In genomic region chr14:69484444-69485113, GRCh38 we compare ENCODE assay signal across 1 cellular context.
A peak's percentile ranks its signal among the peaks of the same experiment; 100 is the strongest.
TF ChIP-seq lines count a peak whose summit lies in the region.

Gene PLEKHD1, plus strand, starts transcription at chr14:69484728. Its CDS starts 238 bp downstream, at chr14:69484966.

TF ChIP-seq in WTC11, 78 proteins besides CTCF, POLR2A, EP300 and RAD21 (continued from another document and continues in another):
- TF ChIP-seq ZNF532 (CRISPR knock-in tag; IDR thresholded peaks at IDR 0.05; ENCODE audit: borderline replicate concordance) = no peak
- TF ChIP-seq E2F4 (CRISPR knock-in tag; IDR thresholded peaks at IDR 0.05; ENCODE audit: borderline replicate concordance, low read depth) = no peak
- TF ChIP-seq, protein P1, sequence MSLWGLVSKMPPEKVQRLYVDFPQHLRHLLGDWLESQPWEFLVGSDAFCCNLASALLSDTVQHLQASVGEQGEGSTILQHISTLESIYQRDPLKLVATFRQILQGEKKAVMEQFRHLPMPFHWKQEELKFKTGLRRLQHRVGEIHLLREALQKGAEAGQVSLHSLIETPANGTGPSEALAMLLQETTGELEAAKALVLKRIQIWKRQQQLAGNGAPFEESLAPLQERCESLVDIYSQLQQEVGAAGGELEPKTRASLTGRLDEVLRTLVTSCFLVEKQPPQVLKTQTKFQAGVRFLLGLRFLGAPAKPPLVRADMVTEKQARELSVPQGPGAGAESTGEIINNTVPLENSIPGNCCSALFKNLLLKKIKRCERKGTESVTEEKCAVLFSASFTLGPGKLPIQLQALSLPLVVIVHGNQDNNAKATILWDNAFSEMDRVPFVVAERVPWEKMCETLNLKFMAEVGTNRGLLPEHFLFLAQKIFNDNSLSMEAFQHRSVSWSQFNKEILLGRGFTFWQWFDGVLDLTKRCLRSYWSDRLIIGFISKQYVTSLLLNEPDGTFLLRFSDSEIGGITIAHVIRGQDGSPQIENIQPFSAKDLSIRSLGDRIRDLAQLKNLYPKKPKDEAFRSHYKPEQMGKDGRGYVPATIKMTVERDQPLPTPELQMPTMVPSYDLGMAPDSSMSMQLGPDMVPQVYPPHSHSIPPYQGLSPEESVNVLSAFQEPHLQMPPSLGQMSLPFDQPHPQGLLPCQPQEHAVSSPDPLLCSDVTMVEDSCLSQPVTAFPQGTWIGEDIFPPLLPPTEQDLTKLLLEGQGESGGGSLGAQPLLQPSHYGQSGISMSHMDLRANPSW (CRISPR knock-in tag; conservative IDR thresholded peaks at IDR 0.05; ENCODE audit: low read depth) = no peak
- TF ChIP-seq FOXJ3 (CRISPR knock-in tag; IDR thresholded peaks at IDR 0.05; ENCODE audit: borderline replicate concordance) = no peak
- no peak for TF ChIP-seq RORB (CRISPR knock-in tag; IDR thresholded peaks at IDR 0.05)
- TF ChIP-seq ZNF416 (CRISPR knock-in tag; IDR thresholded peaks at IDR 0.05) = no peak; the same call in 1 of the 2 replicates
- no peak for TF ChIP-seq ZNF121 (CRISPR knock-in tag; IDR thresholded peaks at IDR 0.05)
- TF ChIP-seq ZNF219 (CRISPR knock-in tag; IDR thresholded peaks at IDR 0.05; ENCODE audit: borderline replicate concordance) = no peak
- no peak for TF ChIP-seq JUN (CRISPR knock-in tag; IDR thresholded peaks at IDR 0.05)
- no peak for TF ChIP-seq ZNF396 (CRISPR knock-in tag; IDR thresholded peaks at IDR 0.05; ENCODE audit: borderline replicate concordance)
- no peak for TF ChIP-seq HMGA2 (CRISPR knock-in tag; IDR thresholded peaks at IDR 0.05)
- TF ChIP-seq FOXP4 (CRISPR knock-in tag; IDR thresholded peaks at IDR 0.05) = no peak
- TF ChIP-seq SP1 (CRISPR knock-in tag; conservative IDR thresholded peaks at IDR 0.05) = peak; percentile 62; the same call in 1 of the 2 replicates
- TF ChIP-seq, protein P2, sequence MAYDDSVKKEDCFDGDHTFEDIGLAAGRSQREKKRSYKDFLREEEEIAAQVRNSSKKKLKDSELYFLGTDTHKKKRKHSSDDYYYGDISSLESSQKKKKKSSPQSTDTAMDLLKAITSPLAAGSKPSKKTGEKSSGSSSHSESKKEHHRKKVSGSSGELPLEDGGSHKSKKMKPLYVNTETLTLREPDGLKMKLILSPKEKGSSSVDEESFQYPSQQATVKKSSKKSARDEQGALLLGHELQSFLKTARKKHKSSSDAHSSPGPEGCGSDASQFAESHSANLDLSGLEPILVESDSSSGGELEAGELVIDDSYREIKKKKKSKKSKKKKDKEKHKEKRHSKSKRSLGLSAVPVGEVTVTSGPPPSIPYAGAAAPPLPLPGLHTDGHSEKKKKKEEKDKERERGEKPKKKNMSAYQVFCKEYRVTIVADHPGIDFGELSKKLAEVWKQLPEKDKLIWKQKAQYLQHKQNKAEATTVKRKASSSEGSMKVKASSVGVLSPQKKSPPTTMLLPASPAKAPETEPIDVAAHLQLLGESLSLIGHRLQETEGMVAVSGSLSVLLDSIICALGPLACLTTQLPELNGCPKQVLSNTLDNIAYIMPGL (CRISPR knock-in tag; IDR thresholded peaks at IDR 0.05) = 0 out of 2 replicates have a peak, but pooled peaks have one; percentile 9
- TF ChIP-seq, protein P3, sequence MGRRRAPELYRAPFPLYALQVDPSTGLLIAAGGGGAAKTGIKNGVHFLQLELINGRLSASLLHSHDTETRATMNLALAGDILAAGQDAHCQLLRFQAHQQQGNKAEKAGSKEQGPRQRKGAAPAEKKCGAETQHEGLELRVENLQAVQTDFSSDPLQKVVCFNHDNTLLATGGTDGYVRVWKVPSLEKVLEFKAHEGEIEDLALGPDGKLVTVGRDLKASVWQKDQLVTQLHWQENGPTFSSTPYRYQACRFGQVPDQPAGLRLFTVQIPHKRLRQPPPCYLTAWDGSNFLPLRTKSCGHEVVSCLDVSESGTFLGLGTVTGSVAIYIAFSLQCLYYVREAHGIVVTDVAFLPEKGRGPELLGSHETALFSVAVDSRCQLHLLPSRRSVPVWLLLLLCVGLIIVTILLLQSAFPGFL (CRISPR knock-in tag; IDR thresholded peaks at IDR 0.05; ENCODE audit: borderline replicate concordance) = no peak
- no peak for TF ChIP-seq ESRRA (CRISPR knock-in tag; IDR thresholded peaks at IDR 0.05; ENCODE audit: borderline replicate concordance)
- no peak for TF ChIP-seq ATF3 (CRISPR knock-in tag; conservative IDR thresholded peaks at IDR 0.05)
- TF ChIP-seq GABPB1 (CRISPR knock-in tag; IDR thresholded peaks at IDR 0.05) = no peak
- TF ChIP-seq SMAD4 (CRISPR knock-in tag; IDR thresholded peaks at IDR 0.05) = no peak
- TF ChIP-seq IRF1 (CRISPR knock-in tag; IDR thresholded peaks at IDR 0.05) = no peak
- no peak for TF ChIP-seq ZSCAN18 (CRISPR knock-in tag; IDR thresholded peaks at IDR 0.05)
- no peak for TF ChIP-seq ZNF263 (CRISPR knock-in tag; IDR thresholded peaks at IDR 0.05; ENCODE audit: low read depth)
- TF ChIP-seq NR1H2 (CRISPR knock-in tag; IDR thresholded peaks at IDR 0.05) = no peak
- no peak for TF ChIP-seq ZBTB21 (CRISPR knock-in tag; IDR thresholded peaks at IDR 0.05; ENCODE audit: borderline replicate concordance)
- TF ChIP-seq, protein P4, sequence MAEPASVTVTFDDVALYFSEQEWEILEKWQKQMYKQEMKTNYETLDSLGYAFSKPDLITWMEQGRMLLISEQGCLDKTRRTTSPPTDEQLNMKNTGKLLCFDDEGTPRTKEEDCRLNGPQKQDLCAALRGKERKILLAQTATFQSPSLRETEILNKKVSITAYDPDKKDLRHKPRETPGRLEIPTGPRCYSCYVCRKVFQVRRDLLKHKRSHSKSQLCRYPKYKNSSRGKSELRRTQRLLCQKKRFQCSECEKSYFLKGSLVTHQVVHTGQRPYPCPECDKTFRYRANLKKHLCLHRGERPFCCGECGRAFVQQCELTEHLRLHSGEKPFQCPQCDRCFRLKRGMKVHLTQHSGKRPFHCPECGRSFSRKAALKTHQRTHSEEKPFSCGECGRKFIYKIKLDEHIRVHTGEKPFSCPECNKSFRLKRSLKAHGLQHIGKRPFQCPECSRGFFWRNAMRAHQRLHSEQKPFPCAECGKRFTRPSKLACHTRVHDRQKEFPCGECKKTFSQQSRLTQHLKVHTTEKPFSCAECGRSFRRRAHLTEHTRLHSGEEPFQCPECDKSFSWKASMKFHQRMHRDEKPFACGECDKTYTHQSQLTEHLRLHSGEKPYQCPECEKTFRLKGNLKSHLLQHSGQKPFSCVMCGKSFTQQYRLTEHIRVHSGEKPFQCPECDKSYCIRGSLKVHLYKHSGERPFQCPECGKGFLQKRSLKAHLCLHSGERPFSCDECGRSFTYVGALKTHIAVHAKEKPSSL (CRISPR knock-in tag; conservative IDR thresholded peaks at IDR 0.05) = no peak
- TF ChIP-seq NFE2L1 (CRISPR knock-in tag; IDR thresholded peaks at IDR 0.05) = no peak
- TF ChIP-seq ATF6 (CRISPR knock-in tag; IDR thresholded peaks at IDR 0.05) = no peak
- TF ChIP-seq, protein P5, sequence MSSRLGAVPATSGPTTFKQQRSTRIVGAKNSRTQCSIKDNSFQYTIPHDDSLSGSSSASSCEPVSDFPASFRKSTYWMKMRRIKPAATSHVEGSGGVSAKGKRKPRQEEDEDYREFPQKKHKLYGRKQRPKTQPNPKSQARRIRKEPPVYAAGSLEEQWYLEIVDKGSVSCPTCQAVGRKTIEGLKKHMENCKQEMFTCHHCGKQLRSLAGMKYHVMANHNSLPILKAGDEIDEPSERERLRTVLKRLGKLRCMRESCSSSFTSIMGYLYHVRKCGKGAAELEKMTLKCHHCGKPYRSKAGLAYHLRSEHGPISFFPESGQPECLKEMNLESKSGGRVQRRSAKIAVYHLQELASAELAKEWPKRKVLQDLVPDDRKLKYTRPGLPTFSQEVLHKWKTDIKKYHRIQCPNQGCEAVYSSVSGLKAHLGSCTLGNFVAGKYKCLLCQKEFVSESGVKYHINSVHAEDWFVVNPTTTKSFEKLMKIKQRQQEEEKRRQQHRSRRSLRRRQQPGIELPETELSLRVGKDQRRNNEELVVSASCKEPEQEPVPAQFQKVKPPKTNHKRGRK (CRISPR knock-in tag; IDR thresholded peaks at IDR 0.05; ENCODE audit: borderline replicate concordance) = no peak
- TF ChIP-seq CREB1 (CRISPR knock-in tag; IDR thresholded peaks at IDR 0.05) = 0 out of 2 replicates have a peak, but pooled peaks have one; percentile 19
